Comparison of ENCODE assay signal across 8 cellular contexts in the genomic region with DNA sequence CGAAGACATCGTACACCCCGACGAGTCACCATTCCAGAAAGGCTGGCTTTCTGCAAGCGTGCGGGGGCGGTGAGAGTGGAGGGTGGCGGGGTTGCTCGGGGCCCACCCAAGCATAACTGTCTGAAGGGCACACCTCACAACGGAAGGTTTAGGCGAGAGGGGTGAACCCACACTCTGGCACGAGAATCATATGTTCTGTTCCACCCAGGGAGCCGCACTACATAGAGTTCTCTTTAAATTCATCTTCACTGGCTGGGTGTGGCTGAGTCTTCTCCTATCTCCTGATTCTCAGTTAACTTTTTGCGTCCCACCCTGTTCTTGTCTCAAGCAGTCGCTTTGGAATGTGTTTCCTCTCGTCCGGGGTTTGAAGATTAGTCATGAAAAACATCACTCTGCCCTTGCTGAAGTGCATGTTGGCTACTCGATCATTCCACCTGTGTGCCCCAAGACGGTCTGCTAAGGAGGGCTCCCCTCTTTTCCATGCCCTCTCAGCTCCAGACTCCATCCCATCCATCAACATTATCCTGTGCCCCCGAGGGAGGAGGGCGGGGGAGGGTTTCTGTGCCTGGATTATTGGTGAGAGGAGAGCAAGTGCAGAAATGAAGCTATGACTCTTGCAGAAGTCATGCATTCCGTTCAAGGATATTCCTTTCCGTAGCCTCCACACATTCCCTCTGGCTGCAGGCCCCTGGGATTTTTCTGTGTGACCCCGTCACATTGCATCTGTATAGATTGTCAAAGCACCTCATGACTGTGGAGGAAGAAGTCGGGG. TPM values are rescaled to one million over a fixed set of nuclear protein-coding genes. Genes with fewer than 3 reads are reported as not detected.
DNase-seq lines count a peak whose midpoint lies in the region; ATAC-seq and TF ChIP-seq lines count a peak whose summit lies in the region.

No MANE protein-coding gene starts in this region.

- peak overlapping the region; percentile 77; the same call in 1 of the 2 replicates for H2BK120ac ChIP-seq in IMR-90 (ENCODE audit: low read depth, low read length)

- 0 out of 2 replicates have a peak overlapping the region, but pooled peaks have one; percentile 70 for H4K91ac ChIP-seq in IMR-90 (ENCODE audit: insufficient read depth, low read depth, low read length)

- in situ Hi-C loops in IMR-90 (cut with MboI; ENCODE audit: low sequenced_read_pairs) = loop anchor here (10.0 kb wide), 1 partner anchor 140 kb away; no protein-coding TSS in a partner anchor

- 0 out of 2 replicates have a peak overlapping the region, but pooled peaks have one; percentile 53 for H2AK5ac ChIP-seq in IMR-90 (ENCODE audit: low read depth, low read length)

- H3K4ac ChIP-seq in IMR-90 (ENCODE audit: low read depth, low read length) = no peak overlapping the region

- no peak overlapping the region for H3K56ac ChIP-seq in IMR-90 (ENCODE audit: extremely low read depth, insufficient read depth, low read length)

- H3K36me3 ChIP-seq in IMR-90 (ENCODE audit: control insufficient read depth, insufficient read depth, low read length) = no peaks in the 10 kb centered on the region
- H3K36me3 ChIP-seq in body of pancreas (replicated peaks in 1 of 2; ENCODE audit: insufficient read depth in 1 of 2, low read depth in 2 of 2) = no peaks in the 10 kb centered on the region

- CTCF ChIA-PET in IMR-90 (lab: Yijun Ruan, JAX) = interaction anchor here (1.8 to 5.4 kb wide), 3 partner anchors 66 to 135 kb away, joined by 5 to 69 read pairs (median 13); no protein-coding TSS in a partner anchor

- H4K8ac ChIP-seq in IMR-90 (ENCODE audit: low read depth in 2 of 2, low read length in 2 of 2) = peak overlapping the region; percentile 86 to 89; a peak in 3 of 4 replicates

- no peak overlapping the region for H3K18ac ChIP-seq in IMR-90 (ENCODE audit: low read depth, low read length)

- H2BK20ac ChIP-seq in IMR-90 (ENCODE audit: low read depth, low read length) = no peak overlapping the region

- no peak for ATAC-seq in IMR-90 (ENCODE audit: low read depth)
- ATAC-seq in body of pancreas = no peak
- ATAC-seq in HG02571 (IDR thresholded peaks at IDR 0.05; ENCODE audit: unreplicated experiment) = no peak

- no peak for TF ChIP-seq CTCF in IMR-90 (conservative IDR thresholded peaks at IDR 0.05; ENCODE audit: low read depth, low read length)
- TF ChIP-seq CTCF in body of pancreas (IDR thresholded peaks at IDR 0.05) = no peak

- H3K4me1 ChIP-seq in IMR-90 (ENCODE audit: control insufficient read depth, insufficient read depth, low read length) (peaks cover 3% of the 10 kb centered on the region), body of pancreas (peaks cover 33% of the 10 kb centered on the region)

- no peak overlapping the region for H2BK5ac ChIP-seq in IMR-90 (ENCODE audit: low read depth, low read length, poor library complexity, severe bottlenecking)

- intact Hi-C loops in IMR-90 (cut with micrococcal nuclease) = no loop called here
- intact Hi-C loops in body of pancreas (cut with DNase I) = no loop called here

- POLR2A ChIA-PET in IMR-90 (lab: Charles Lee; ENCODE audit: unreplicated experiment) = no interaction called here

- H3K4me2 ChIP-seq in IMR-90 (ENCODE audit: low read depth, low read length) = no peak overlapping the region

- DNase-seq in IMR-90 (no peak), body of pancreas (no peak), kidney glomerular epithelial cell (lab: John Stamatoyannopoulos, UW) (peak; percentile 52), substantia nigra (lab: John Stamatoyannopoulos, UW) (peak in 1 of 49 donors; percentile 31), NK-92 (lab: John Stamatoyannopoulos, UW; ENCODE audit: unreplicated experiment) (no peak)
- DNase-seq in stimulated activated CD4-positive, alpha-beta T cell treated with anti-CD3 and anti-CD28 coated beads, Interleukin-2, amount 100 ng/mL, for 24 hours = no peak
- no peak for DNase-seq in stimulated activated naive CD4-positive, alpha-beta T cell (lab: John Stamatoyannopoulos, UW)

- peaks cover 0 to 6% of the 10 kb centered on the region in 2 experiments; a peak in 1 of 4 replicates for H3K79me1 ChIP-seq in IMR-90 (ENCODE audit: low read depth in 1 of 2, low read length in 2 of 2)

- dilution Hi-C loops in IMR-90 (cut with HindIII; ENCODE audit: low sequenced_read_pairs, unreplicated experiment) = no loop called here

- H4K5ac ChIP-seq in IMR-90 (ENCODE audit: low read depth, low read length) = peak overlapping the region; percentile 88; the same call in 1 of the 2 replicates

- TF ChIP-seq RAD21 in IMR-90 (IDR thresholded peaks at IDR 0.05; ENCODE audit: low read length) = no peak

- H3K9ac ChIP-seq in IMR-90 (ENCODE audit: low read depth, low read length) = no peak overlapping the region

- 41% methylated on average over 4 of the region's 25 CpGs; no CpG with 5 or more reads in 1 of the 2 experiments for WGBS in IMR-90 (ENCODE audit: extremely low coverage in 2 of 2, insufficient read length in 1 of 2), 2 experiments
- 62 to 77% methylated on average over 19 to 25 of the region's 25 CpGs for WGBS in body of pancreas, 2 donors

- H3K27me3 ChIP-seq in IMR-90 (ENCODE audit: control insufficient read depth, insufficient read depth, low read length) (no peaks in the 10 kb centered on the region; the same call in 1 of the 2 replicates), body of pancreas (no peaks in the 10 kb centered on the region)

- H2BK15ac ChIP-seq in IMR-90 (ENCODE audit: low read depth, low read length) = no peak overlapping the region

- H3K9me3 ChIP-seq in IMR-90 (ENCODE audit: control insufficient read depth, insufficient read depth, low read length) = no peaks in the 10 kb centered on the region
- no peaks in the 10 kb centered on the region for H3K9me3 ChIP-seq in body of pancreas

- no peak for TF ChIP-seq POLR2A in IMR-90 (IDR thresholded peaks at IDR 0.05; ENCODE audit: low read depth, low read length)
- no peak for TF ChIP-seq POLR2A in body of pancreas (IDR thresholded peaks at IDR 0.05)

- peak overlapping the region; percentile 98 for H2AFZ ChIP-seq in IMR-90 (replicated peaks; ENCODE audit: low read length, poor library complexity)

- no TSS peak for BruUV-seq in IMR-90 (replicated peaks; lab: Mats Ljungman, UMichigan)

- H3K23ac ChIP-seq in IMR-90 (ENCODE audit: low read depth, low read length) = no peak overlapping the region

- H3K4me3 ChIP-seq in IMR-90 (ENCODE audit: insufficient read depth, low read depth, low read length) (no peak overlapping the region), body of pancreas (no peak overlapping the region)

- peak overlapping the region; percentile 93 for H2AK9ac ChIP-seq in IMR-90 (replicated peaks; ENCODE audit: low read depth, low read length, poor library complexity)

- H4K20me1 ChIP-seq in IMR-90 (ENCODE audit: insufficient read depth, low read length) = no peaks in the 10 kb centered on the region

- H3K9me1 ChIP-seq in IMR-90 (ENCODE audit: insufficient read depth, low read length) = peaks cover 4% of the 10 kb centered on the region; the same call in 1 of the 2 replicates

- H3K27ac ChIP-seq in IMR-90 (ENCODE audit: insufficient read depth, low read length) (no peak overlapping the region), body of pancreas (peak overlapping the region; percentile 91 to 99 (median 94)), substantia nigra (ENCODE audit: low read depth, low read length, poor library complexity, severe bottlenecking) (peak overlapping the region; percentile 59)

- H3K14ac ChIP-seq in IMR-90 (replicated peaks; ENCODE audit: low read depth, low read length) = no peak overlapping the region

TF ChIP-seq in IMR-90, 13 proteins besides CTCF, POLR2A, EP300 and RAD21:
- TF ChIP-seq NFE2L2 (IDR thresholded peaks at IDR 0.05; ENCODE audit: low read depth, low read length) (no peak), BHLHE40 (IDR thresholded peaks at IDR 0.05; ENCODE audit: low read depth, low read length) (no peak), SMC3 (IDR thresholded peaks at IDR 0.05; ENCODE audit: low read depth, low read length) (no peak), MXI1 (IDR thresholded peaks at IDR 0.05; ENCODE audit: borderline replicate concordance, low read depth, low read length) (no peak)

RNA-seq across cellular contexts. Expression of a gene that starts 53.5 kb away (rescaled TPM):
- under 0.01 TPM in 1 of 2 replicates, not detected in the other for total RNA-seq in IMR-90 (2012; rRNA removed)
- polyA plus RNA-seq in IMR-90 (2012; rRNA removed) = 0.14 and 0.16 TPM in 2 replicates
- polyA plus RNA-seq in IMR-90 (2012; cell fraction: cytosol; rRNA removed) = 0.10 and 0.11 TPM in 2 replicates
- 0.04 and 0.10 TPM in 2 replicates for polyA plus RNA-seq in IMR-90 (2012; cell fraction: nucleus; rRNA removed; ENCODE audit: low replicate concordance)
- total RNA-seq in body of pancreas = 10 to 100 TPM; 11.5 to 14.8 TPM

Comparison
In these comparisons a context has a peak if more than half of its experiments do, and no peak if none do; other contexts are left out.
1. RNA of a gene that starts 53.5 kb away (total RNA-seq): 11.5 to 14.8 TPM in body of pancreas; under 0.01 TPM in IMR-90; every median in the first group is over 10 times any median in the second.